In the genomic region with DNA sequence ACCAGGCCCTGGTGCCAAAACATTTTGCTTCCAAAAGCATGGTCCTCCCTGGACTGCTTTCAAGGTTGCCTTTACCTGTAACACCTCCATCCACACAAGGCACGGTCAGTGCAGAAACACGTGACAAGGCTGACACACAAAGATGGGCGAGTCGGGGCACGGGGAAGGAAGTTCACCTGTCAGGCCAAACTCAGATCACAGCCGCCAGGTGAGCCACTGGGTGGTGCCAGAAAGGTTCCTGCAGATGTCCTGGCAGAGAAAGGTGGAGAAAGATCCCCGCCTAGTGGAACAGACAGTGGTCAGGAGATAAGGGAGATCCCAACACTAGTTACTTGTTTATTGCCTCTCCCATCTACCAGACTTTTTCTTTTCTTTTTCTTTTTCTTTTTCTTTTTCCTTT, we compare ENCODE assay signal across 11 cellular contexts.
DNase-seq lines count a peak whose midpoint lies in the region; ATAC-seq and TF ChIP-seq lines count a peak whose summit lies in the region.
"Had no signal": no experiment of that assay in that cellular context is flagged by ENCODE, and none has a peak within 500 bp of the region (broad histone marks: within the 10 kb centered on the region; RNA-seq: fewer than 3 reads in every experiment).

No MANE protein-coding gene starts in this region.

- H2BK15ac ChIP-seq in neuronal stem cell (ENCODE audit: low read length), result no peak overlapping the region

- H2AFZ ChIP-seq in neuronal stem cell (ENCODE audit: low read length), result no peak overlapping the region

- intact Hi-C loops in activated CD4-positive, alpha-beta memory T cell treated with anti-CD3 and anti-CD28 coated beads for 36 hours (cut with micrococcal nuclease), result no loop called here

- H2BK120ac ChIP-seq in neuronal stem cell (ENCODE audit: low read depth, low read length), result no peak overlapping the region

- no peaks in the 10 kb centered on the region for H3K27me3 ChIP-seq in upper lobe of left lung
- no peaks in the 10 kb centered on the region for H3K27me3 ChIP-seq in neuronal stem cell (ENCODE audit: control insufficient read depth in 3 of 3, insufficient read depth in 3 of 3, low read depth in 1 of 3, low read length in 3 of 3)

- no peak overlapping the region for H2AK5ac ChIP-seq in neuronal stem cell (ENCODE audit: low read depth, low read length)

- no peak overlapping the region for H3K14ac ChIP-seq in neuronal stem cell (ENCODE audit: low read length)

- H3K23ac ChIP-seq in neuronal stem cell (ENCODE audit: low read depth, low read length, poor library complexity), result no peak overlapping the region

- CTCF ChIA-PET in activated CD4-positive, alpha-beta memory T cell treated with anti-CD3 and anti-CD28 coated beads for 36 hours (lab: Charles Lee), result no interaction called here
- CTCF ChIA-PET in activated CD4-positive, alpha-beta memory T cell treated with anti-CD3 and anti-CD28 coated beads, Interleukin-2, amount 10 ng/mL, durations not matched to agents 7 days and 5 days (lab: Charles Lee), result no interaction called here

- H3K9me3 ChIP-seq in upper lobe of left lung (no peaks in the 10 kb centered on the region), neuronal stem cell (replicated peaks in 1 of 2; ENCODE audit: control insufficient read depth in 2 of 2, insufficient read depth in 1 of 2, low read depth in 1 of 2, low read length in 2 of 2) (peaks cover 0 to 3% of the 10 kb centered on the region in 2 donors)

- no peak for TF ChIP-seq EP300 in upper lobe of left lung (IDR thresholded peaks at IDR 0.05)

- no peaks in the 10 kb centered on the region for H3K9me3 Mint-ChIP-seq in activated CD4-positive, alpha-beta memory T cell treated with anti-CD3 and anti-CD28 coated beads for 36 hours
- no peaks in the 10 kb centered on the region for H3K9me3 Mint-ChIP-seq in activated CD4-positive, alpha-beta memory T cell treated with anti-CD3 and anti-CD28 coated beads, Interleukin-2, amount 10 ng/mL, durations not matched to agents 7 days and 5 days
- H3K9me3 Mint-ChIP-seq: immature natural killer cell had no signal

- no peaks in the 10 kb centered on the region for H3K4me1 ChIP-seq in upper lobe of left lung
- no peaks in the 10 kb centered on the region for H3K4me1 ChIP-seq in neuronal stem cell (ENCODE audit: control insufficient read depth in 2 of 2, insufficient read depth in 1 of 2, low read depth in 1 of 2, low read length in 2 of 2)

- ATAC-seq in upper lobe of left lung (ENCODE audit: low FRiP score in 2 of 2), result no peak

- H3K4me3 Mint-ChIP-seq in activated CD4-positive, alpha-beta memory T cell treated with anti-CD3 and anti-CD28 coated beads for 36 hours, result no peak overlapping the region
- H3K4me3 Mint-ChIP-seq in activated CD4-positive, alpha-beta memory T cell treated with anti-CD3 and anti-CD28 coated beads, Interleukin-2, amount 10 ng/mL, durations not matched to agents 7 days and 5 days, result no peak overlapping the region
- H3K4me3 Mint-ChIP-seq: B cell, immature natural killer cell had no signal

- H2BK5ac ChIP-seq in neuronal stem cell (ENCODE audit: low read length), result no peak overlapping the region

- no peak overlapping the region for H3K18ac ChIP-seq in neuronal stem cell (ENCODE audit: low read length)

- H3K4me2 ChIP-seq in neuronal stem cell (ENCODE audit: insufficient read depth, low read length, poor library complexity, severe bottlenecking), result no peak overlapping the region

- H3K27ac Mint-ChIP-seq in activated CD4-positive, alpha-beta memory T cell treated with anti-CD3 and anti-CD28 coated beads for 36 hours, result no peak overlapping the region
- no peak overlapping the region for H3K27ac Mint-ChIP-seq in activated CD4-positive, alpha-beta memory T cell treated with anti-CD3 and anti-CD28 coated beads, Interleukin-2, amount 10 ng/mL, durations not matched to agents 7 days and 5 days
- H3K27ac Mint-ChIP-seq: B cell, immature natural killer cell had no signal

- DNase-seq in activated CD4-positive, alpha-beta memory T cell treated with anti-CD3 and anti-CD28 coated beads for 36 hours, result peak; percentile 28
- DNase-seq in activated CD4-positive, alpha-beta memory T cell treated with anti-CD3 and anti-CD28 coated beads, Interleukin-2, amount 10 ng/mL, durations not matched to agents 7 days and 5 days, result no peak
- DNase-seq in NCI-H345 (lab: John Stamatoyannopoulos, UW) (peak; percentile 62), dermis blood vessel endothelial cell (peak; percentile 34), retinal pigment epithelial cell (ENCODE audit: low read depth) (no peak), epidermal melanocyte (ENCODE audit: insufficient read length, low spot score) (no peak), upper lobe of left lung (no peak), neuronal stem cell (ENCODE audit: low spot score) (no peak)
- DNase-seq: cerebellar nuclear complex, immature natural killer cell had no signal

- no peak overlapping the region for H4K8ac ChIP-seq in neuronal stem cell (ENCODE audit: low read depth, low read length)

- H3K9ac ChIP-seq in neuronal stem cell (ENCODE audit: low read depth, low read length, poor library complexity), result no peak overlapping the region

- no peak overlapping the region for H2BK12ac ChIP-seq in neuronal stem cell (ENCODE audit: low read length)

- H4K91ac ChIP-seq in neuronal stem cell (ENCODE audit: low read depth, low read length, poor library complexity), result no peak overlapping the region

- no peak for TF ChIP-seq POLR2A in upper lobe of left lung (IDR thresholded peaks at IDR 0.05)

- TF ChIP-seq CTCF in retinal pigment epithelial cell (conservative IDR thresholded peaks at IDR 0.05; ENCODE audit: low read depth, low read length) (peak; percentile 39), upper lobe of left lung (IDR thresholded peaks at IDR 0.05) (no peak)

- no peaks in the 10 kb centered on the region for H3K79me1 ChIP-seq in neuronal stem cell (ENCODE audit: low read depth, low read length)

- H3K27me3 Mint-ChIP-seq in activated CD4-positive, alpha-beta memory T cell treated with anti-CD3 and anti-CD28 coated beads for 36 hours, result peaks cover 14% of the 10 kb centered on the region
- peaks cover 11% of the 10 kb centered on the region for H3K27me3 Mint-ChIP-seq in activated CD4-positive, alpha-beta memory T cell treated with anti-CD3 and anti-CD28 coated beads, Interleukin-2, amount 10 ng/mL, durations not matched to agents 7 days and 5 days

- H3K36me3 Mint-ChIP-seq in activated CD4-positive, alpha-beta memory T cell treated with anti-CD3 and anti-CD28 coated beads for 36 hours, result no peaks in the 10 kb centered on the region
- no peaks in the 10 kb centered on the region for H3K36me3 Mint-ChIP-seq in activated CD4-positive, alpha-beta memory T cell treated with anti-CD3 and anti-CD28 coated beads, Interleukin-2, amount 10 ng/mL, durations not matched to agents 7 days and 5 days (ENCODE audit: low read depth)
- H3K36me3 Mint-ChIP-seq: immature natural killer cell had no signal

- POLR2A ChIA-PET in activated CD4-positive, alpha-beta memory T cell treated with anti-CD3 and anti-CD28 coated beads for 36 hours (lab: Charles Lee), result no interaction called here
- POLR2A ChIA-PET in activated CD4-positive, alpha-beta memory T cell treated with anti-CD3 and anti-CD28 coated beads, Interleukin-2, amount 10 ng/mL, durations not matched to agents 7 days and 5 days (lab: Charles Lee), result no interaction called here

- WGBS in upper lobe of left lung, 2 donors, result 36 to 46% methylated on average over 7 of the region's 7 CpGs
- no CpG with 5 or more reads among the region's 7 CpGs for WGBS in neuronal stem cell (ENCODE audit: extremely low coverage in 2 of 2, insufficient read length in 2 of 2, insufficient replicate concordance in 1 of 2), 2 donors

- H3K27ac ChIP-seq in upper lobe of left lung (no peak overlapping the region), neuronal stem cell (replicated peaks; ENCODE audit: low read length) (no peak overlapping the region)

- H3K4ac ChIP-seq in neuronal stem cell (ENCODE audit: low read length), result no peak overlapping the region

- no peaks in the 10 kb centered on the region for H3K36me3 ChIP-seq in upper lobe of left lung
- no peaks in the 10 kb centered on the region for H3K36me3 ChIP-seq in neuronal stem cell (replicated peaks in 1 of 2; ENCODE audit: control insufficient read depth in 2 of 2, insufficient read depth in 2 of 2, low read length in 2 of 2)

- no peak overlapping the region for H3K4me3 ChIP-seq in retinal pigment epithelial cell (ENCODE audit: low read length)
- no peak overlapping the region for H3K4me3 ChIP-seq in upper lobe of left lung
- H3K4me3 ChIP-seq in neuronal stem cell (ENCODE audit: low read length in 2 of 2), result peak overlapping the region in 1 of 2 donors; percentile 37

- no peaks in the 10 kb centered on the region for H3K4me1 Mint-ChIP-seq in activated CD4-positive, alpha-beta memory T cell treated with anti-CD3 and anti-CD28 coated beads for 36 hours (ENCODE audit: low read depth)
- H3K4me1 Mint-ChIP-seq in activated CD4-positive, alpha-beta memory T cell treated with anti-CD3 and anti-CD28 coated beads, Interleukin-2, amount 10 ng/mL, durations not matched to agents 7 days and 5 days, result no peaks in the 10 kb centered on the region
- H3K4me1 Mint-ChIP-seq: B cell, immature natural killer cell had no signal

Comparison
In these comparisons a context has a peak if more than half of its experiments do, and no peak if none do; other contexts are left out.
1. DNase-seq: peak in activated CD4-positive, alpha-beta memory T cell treated with anti-CD3 and anti-CD28 coated beads for 36 hours (single experiment), NCI-H345 (single experiment) and dermis blood vessel endothelial cell (single experiment); none in activated CD4-positive, alpha-beta memory T cell treated with anti-CD3 and anti-CD28 coated beads, Interleukin-2, amount 10 ng/mL, durations not matched to agents 7 days and 5 days (single experiment), retinal pigment epithelial cell (single experiment), epidermal melanocyte (single experiment), upper lobe of left lung (0 of 2) and neuronal stem cell (single experiment).